14 cellular contexts compared by ENCODE assay signal in genomic region chr9:26369096-26369495, GRCh38.
"Had no signal": no experiment of that assay in that cellular context is flagged by ENCODE, and none has a peak within 500 bp of the region (broad histone marks: within the 10 kb centered on the region; RNA-seq: fewer than 3 reads in every experiment).

No MANE protein-coding gene starts in this region.

- H3K36me3 Mint-ChIP-seq: activated naive CD8-positive, alpha-beta T cell treated with anti-CD3 and anti-CD28 coated beads, Interleukin-2, amount 10 ng/mL, durations not matched to agents 7 days and 5 days; type B pancreatic cell had no signal

- H3K9me3 Mint-ChIP-seq: endodermal cell, type B pancreatic cell had no signal

- H3K36me3 ChIP-seq: ascending aorta, lower lobe of right lung, prostate gland, right lobe of liver, suprapubic skin had no signal

- DNase-seq: activated CD4-positive, alpha-beta T cell treated with anti-CD3 and anti-CD28 coated beads, Interleukin-2, amount 10 ng/mL, durations not matched to agents 7 days and 5 days; activated naive CD4-positive, alpha-beta T cell; activated naive CD8-positive, alpha-beta T cell treated with anti-CD3 and anti-CD28 coated beads, Interleukin-2, amount 10 ng/mL, durations not matched to agents 7 days and 5 days; dorsolateral prefrontal cortex; endodermal cell; left cardiac atrium; lower lobe of right lung; midbrain; right lobe of liver had no signal

- H3K4me3 Mint-ChIP-seq: activated CD4-positive, alpha-beta T cell treated with anti-CD3 and anti-CD28 coated beads, Interleukin-2, amount 10 ng/mL, durations not matched to agents 7 days and 5 days; activated naive CD8-positive, alpha-beta T cell treated with anti-CD3 and anti-CD28 coated beads, Interleukin-2, amount 10 ng/mL, durations not matched to agents 7 days and 5 days; endodermal cell; stimulated activated naive CD8-positive, alpha-beta T cell treated with anti-CD3 and anti-CD28 coated beads, Interleukin-15, Interleukin-2, amounts not matched to agents 100 ng/mL and 50 ng/mL, for 24 hours; type B pancreatic cell had no signal

- H3K4me3 ChIP-seq: ascending aorta, dorsolateral prefrontal cortex, lower lobe of right lung, prostate gland, right lobe of liver, suprapubic skin had no signal

- H3K4me1 ChIP-seq: ascending aorta, lower lobe of right lung, prostate gland, right lobe of liver, suprapubic skin had no signal

- H3K27me3 Mint-ChIP-seq: activated CD4-positive, alpha-beta T cell treated with anti-CD3 and anti-CD28 coated beads, Interleukin-2, amount 10 ng/mL, durations not matched to agents 7 days and 5 days; activated naive CD8-positive, alpha-beta T cell treated with anti-CD3 and anti-CD28 coated beads, Interleukin-2, amount 10 ng/mL, durations not matched to agents 7 days and 5 days; stimulated activated naive CD8-positive, alpha-beta T cell treated with anti-CD3 and anti-CD28 coated beads, Interleukin-15, Interleukin-2, amounts not matched to agents 100 ng/mL and 50 ng/mL, for 24 hours; type B pancreatic cell had no signal

- H3K27ac Mint-ChIP-seq: activated CD4-positive, alpha-beta T cell treated with anti-CD3 and anti-CD28 coated beads, Interleukin-2, amount 10 ng/mL, durations not matched to agents 7 days and 5 days; activated naive CD8-positive, alpha-beta T cell treated with anti-CD3 and anti-CD28 coated beads, Interleukin-2, amount 10 ng/mL, durations not matched to agents 7 days and 5 days; endodermal cell; stimulated activated naive CD8-positive, alpha-beta T cell treated with anti-CD3 and anti-CD28 coated beads, Interleukin-15, Interleukin-2, amounts not matched to agents 100 ng/mL and 50 ng/mL, for 24 hours; type B pancreatic cell had no signal

- H3K4me1 Mint-ChIP-seq: activated CD4-positive, alpha-beta T cell treated with anti-CD3 and anti-CD28 coated beads, Interleukin-2, amount 10 ng/mL, durations not matched to agents 7 days and 5 days; activated naive CD8-positive, alpha-beta T cell treated with anti-CD3 and anti-CD28 coated beads, Interleukin-2, amount 10 ng/mL, durations not matched to agents 7 days and 5 days; endodermal cell had no signal

- H3K9me3 ChIP-seq: ascending aorta, lower lobe of right lung, prostate gland, right lobe of liver, suprapubic skin had no signal

- H3K27me3 ChIP-seq: ascending aorta, dorsolateral prefrontal cortex, right lobe of liver, suprapubic skin had no signal

- H3K27ac ChIP-seq: ascending aorta, dorsolateral prefrontal cortex, lower lobe of right lung, prostate gland, right lobe of liver, suprapubic skin had no signal

- ATAC-seq: left cardiac atrium, lower lobe of right lung, right lobe of liver had no signal
